Comparison of ENCODE assay signal across 8 cellular contexts in the genomic region with DNA sequence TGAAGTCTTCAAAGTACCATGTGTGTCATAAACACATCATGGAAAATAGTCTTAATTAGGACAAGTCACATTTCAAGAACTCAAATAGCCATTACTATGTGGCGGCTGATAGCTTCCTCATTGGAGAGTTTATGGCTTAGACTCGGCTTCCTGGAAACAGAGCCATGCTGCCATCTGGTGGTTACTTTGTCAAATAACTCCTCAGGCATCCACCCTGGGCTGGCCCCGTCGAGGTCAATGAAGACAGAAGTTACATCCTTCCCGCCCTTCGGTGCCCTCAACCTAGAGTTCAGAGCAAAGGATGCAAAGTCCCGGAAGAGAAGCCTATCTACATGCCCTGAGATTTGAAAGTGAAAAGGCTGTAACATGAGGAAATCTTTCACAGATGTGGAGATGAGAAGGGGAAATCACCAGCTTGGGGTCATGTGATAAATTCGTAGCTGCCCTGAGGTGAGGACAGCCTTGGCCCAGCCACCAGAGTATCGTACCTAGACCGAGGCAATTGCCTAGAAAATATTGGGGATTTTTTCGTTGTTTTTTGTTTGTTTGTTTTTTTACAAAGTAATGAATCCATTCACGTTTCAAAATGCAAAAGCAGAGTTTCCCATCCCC.
DNase-seq lines count a peak whose midpoint lies in the region; ATAC-seq and TF ChIP-seq lines count a peak whose summit lies in the region.

No MANE protein-coding gene starts in this region.

- in situ Hi-C loops in ACHN (cut with HindIII; ENCODE audit: low pct_ligation_motif_present, low pct_unique_long_range_greater_than_20kb, low sequenced_read_pairs), result no loop called here
- in situ Hi-C loops in T47D (cut with HindIII; ENCODE audit: low pct_unique_long_range_greater_than_20kb, low sequenced_read_pairs), result no loop called here

- ATAC-seq in GM18867 (IDR thresholded peaks at IDR 0.05; ENCODE audit: unreplicated experiment) (peak; percentile 82), HG03196 (IDR thresholded peaks at IDR 0.05; ENCODE audit: unreplicated experiment) (peak; percentile 91)

- TF ChIP-seq CTCF in VCaP (conservative IDR thresholded peaks at IDR 0.05), result peak; percentile 87

- H3K27ac ChIP-seq in VCaP, result no peak overlapping the region

- DNase-seq in ACHN, result peak; percentile 70
- peak; percentile 36 for DNase-seq in NCI-H2227 treated with DMSO at 0.1 percent for 48 hours (lab: John Stamatoyannopoulos, UW)
- DNase-seq in T47D (ENCODE audit: low read depth in 1 of 2, low spot score in 1 of 2), result peak; percentile 28 to 74
- peak; percentile 92 for DNase-seq in inferior parietal cortex (ENCODE audit: extremely low spot score)
- peak; percentile 55 to 56 for DNase-seq in stimulated activated CD4-positive, alpha-beta T cell treated with anti-CD3 and anti-CD28 coated beads, Interleukin-15, amount 100 ng/mL, for 48 hours (ENCODE audit: low read depth in 2 of 2)

Comparison
In these comparisons a context has a peak if more than half of its experiments do, and no peak if none do; other contexts are left out.
1. DNase-seq: peak in every context shown above with its lines; median percentile 92 in inferior parietal cortex; 70 in ACHN; 56 in stimulated activated CD4-positive, alpha-beta T cell treated with anti-CD3 and anti-CD28 coated beads, Interleukin-15, amount 100 ng/mL, for 48 hours; 51 in T47D; 36 in NCI-H2227 treated with DMSO at 0.1 percent for 48 hours.